In the genomic region with DNA sequence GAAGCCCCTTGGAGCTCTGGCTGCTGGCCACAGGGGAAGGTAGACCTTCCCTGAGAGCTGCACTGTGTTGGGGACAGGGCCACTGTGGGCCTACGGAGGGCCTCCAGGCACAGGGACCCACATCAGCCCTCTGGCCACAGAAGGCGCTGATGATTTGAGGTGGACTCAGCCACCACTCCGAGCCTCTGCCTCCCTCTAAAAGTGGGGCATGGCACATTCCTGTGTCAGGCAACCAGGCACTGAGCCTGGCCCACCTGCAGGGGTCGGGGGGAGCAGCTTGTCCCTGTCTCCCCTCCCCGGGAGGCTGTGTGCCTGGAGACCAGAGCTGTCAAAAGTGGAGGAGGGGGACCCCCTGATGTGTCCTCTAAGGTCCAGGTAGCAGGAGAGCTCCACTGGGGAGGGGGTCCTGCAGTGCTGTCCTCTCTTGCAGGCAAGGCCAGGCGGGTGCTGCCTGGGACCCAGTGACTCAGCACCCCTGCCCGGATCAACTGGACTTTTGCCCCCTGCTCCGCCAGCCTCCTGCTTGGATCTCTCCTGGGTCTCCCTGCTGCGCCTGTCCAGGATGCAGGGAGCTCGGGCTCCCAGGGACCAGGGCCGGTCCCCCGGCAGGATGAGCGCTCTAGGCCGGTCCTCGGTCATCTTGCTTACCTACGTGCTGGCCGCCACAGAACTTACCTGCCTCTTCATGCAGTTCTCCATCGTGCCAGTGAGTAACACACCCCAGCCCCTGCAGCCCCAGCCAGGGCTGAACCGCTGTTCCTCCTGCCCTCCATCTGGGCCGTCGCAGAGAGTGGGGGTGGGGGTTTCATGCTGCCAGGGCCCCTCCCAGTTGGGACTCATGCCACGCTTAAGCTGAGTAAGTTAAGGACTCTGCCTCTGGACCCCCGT, we compare ENCODE assay signal across 8 cellular contexts.
DNase-seq lines count a peak whose midpoint lies in the region; ATAC-seq and TF ChIP-seq lines count a peak whose summit lies in the region.

No MANE protein-coding gene starts in this region.

- peak overlapping the region; percentile 87 for H3K9ac ChIP-seq in NT2/D1 (ENCODE audit: insufficient read length, low read depth)
- peak overlapping the region; percentile 51 for H3K9ac ChIP-seq in rectal smooth muscle tissue (ENCODE audit: low read length)

- TF ChIP-seq CTCF in fibroblast of mammary gland (conservative IDR thresholded peaks at IDR 0.05; ENCODE audit: control insufficient read depth, insufficient read depth, low read depth, low read length): no peak

- no peaks in the 10 kb centered on the region for H3K36me3 ChIP-seq in NT2/D1 (ENCODE audit: insufficient read depth, insufficient read length, low read length)
- no peaks in the 10 kb centered on the region for H3K36me3 ChIP-seq in rectal smooth muscle tissue (ENCODE audit: control insufficient read depth, insufficient read depth, low read length)

- DNase-seq in NT2/D1 (ENCODE audit: low read depth, low spot score) (no peak), fibroblast of mammary gland (ENCODE audit: low read depth) (no peak), NCI-H2196 treated with DMSO at 0.1 percent for 48 hours (lab: John Stamatoyannopoulos, UW; ENCODE audit: unreplicated experiment) (no peak), iPS-NIHi7 (ENCODE audit: extremely low spot score) (no peak)

- peak; percentile 2 for ATAC-seq in GM19035 (IDR thresholded peaks at IDR 0.05; ENCODE audit: unreplicated experiment)
- no peak for ATAC-seq in HG02623 (IDR thresholded peaks at IDR 0.05; ENCODE audit: unreplicated experiment)
- ATAC-seq in GM21717 (IDR thresholded peaks at IDR 0.05; ENCODE audit: unreplicated experiment): no peak

- H3K27ac ChIP-seq in rectal smooth muscle tissue (ENCODE audit: low read depth, low read length): peak overlapping the region; percentile 17

- 0 out of 2 replicates have a peak, but pooled peaks cover 6% of the 10 kb centered on the region for H3K9me3 ChIP-seq in NT2/D1 (ENCODE audit: insufficient read depth, low read length)

- H3K4me1 ChIP-seq in NT2/D1 (ENCODE audit: insufficient read depth, insufficient read length) (peaks cover 36% of the 10 kb centered on the region), rectal smooth muscle tissue (ENCODE audit: control insufficient read depth, insufficient read depth, low read length) (peaks cover 3% of the 10 kb centered on the region)

- peaks cover 3% of the 10 kb centered on the region for H3K27me3 ChIP-seq in NT2/D1 (ENCODE audit: insufficient read depth, insufficient read length)
- no peaks in the 10 kb centered on the region for H3K27me3 ChIP-seq in rectal smooth muscle tissue (ENCODE audit: control insufficient read depth, insufficient read depth, low read length)

- H3K4me3 ChIP-seq in NT2/D1 (ENCODE audit: insufficient read length, low read depth) (peak overlapping the region; percentile 80), fibroblast of mammary gland (ENCODE audit: control insufficient read depth, low read depth, low read length) (peak overlapping the region; percentile 59), rectal smooth muscle tissue (ENCODE audit: low read length) (peak overlapping the region; percentile 82)
